ENCODE assay signal across 1 cellular context in the genomic region with DNA sequence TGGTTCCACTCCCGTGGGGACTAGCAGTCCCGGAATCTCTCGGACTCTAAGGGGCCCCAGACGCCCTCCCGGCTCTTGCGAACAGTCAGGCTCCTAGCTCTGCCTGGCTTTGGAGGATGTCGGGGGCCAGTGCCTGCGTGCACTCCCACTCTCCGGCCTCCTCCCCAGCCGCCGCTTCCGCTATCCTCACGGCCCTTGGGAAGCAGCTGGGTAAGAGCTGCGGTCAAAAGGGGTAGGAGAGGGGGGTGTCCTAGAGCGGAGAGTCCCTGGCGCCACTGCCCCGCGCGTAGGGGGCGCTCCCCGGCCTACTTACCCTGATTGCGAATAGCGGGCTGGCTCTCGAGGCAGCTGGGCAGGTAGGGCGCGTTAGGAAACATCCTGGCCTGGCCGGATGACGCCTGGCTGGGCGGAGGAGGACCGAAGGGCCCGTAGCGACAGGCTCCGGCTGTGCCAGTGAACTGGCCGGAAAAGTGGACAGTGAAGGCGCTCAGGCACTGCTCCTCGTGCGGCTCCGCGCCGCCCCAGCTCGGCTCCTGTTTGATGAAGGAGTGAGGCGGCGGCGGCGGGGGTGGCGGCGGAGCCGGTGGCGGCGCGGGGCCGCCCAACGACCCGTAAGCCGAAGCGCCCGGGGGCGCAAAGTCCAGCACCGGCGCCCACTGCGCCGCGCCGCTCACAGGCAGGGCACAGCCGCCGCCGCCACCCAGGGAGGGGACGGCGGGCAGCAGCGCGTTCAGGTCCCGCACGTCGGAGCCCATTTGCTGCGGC.
TF ChIP-seq lines count a peak whose summit lies in the region.

No MANE protein-coding gene starts in this region.

TF ChIP-seq in K562, 482 proteins besides CTCF, POLR2A, EP300 and RAD21 (continued from another document):
- TF ChIP-seq, protein P1, sequence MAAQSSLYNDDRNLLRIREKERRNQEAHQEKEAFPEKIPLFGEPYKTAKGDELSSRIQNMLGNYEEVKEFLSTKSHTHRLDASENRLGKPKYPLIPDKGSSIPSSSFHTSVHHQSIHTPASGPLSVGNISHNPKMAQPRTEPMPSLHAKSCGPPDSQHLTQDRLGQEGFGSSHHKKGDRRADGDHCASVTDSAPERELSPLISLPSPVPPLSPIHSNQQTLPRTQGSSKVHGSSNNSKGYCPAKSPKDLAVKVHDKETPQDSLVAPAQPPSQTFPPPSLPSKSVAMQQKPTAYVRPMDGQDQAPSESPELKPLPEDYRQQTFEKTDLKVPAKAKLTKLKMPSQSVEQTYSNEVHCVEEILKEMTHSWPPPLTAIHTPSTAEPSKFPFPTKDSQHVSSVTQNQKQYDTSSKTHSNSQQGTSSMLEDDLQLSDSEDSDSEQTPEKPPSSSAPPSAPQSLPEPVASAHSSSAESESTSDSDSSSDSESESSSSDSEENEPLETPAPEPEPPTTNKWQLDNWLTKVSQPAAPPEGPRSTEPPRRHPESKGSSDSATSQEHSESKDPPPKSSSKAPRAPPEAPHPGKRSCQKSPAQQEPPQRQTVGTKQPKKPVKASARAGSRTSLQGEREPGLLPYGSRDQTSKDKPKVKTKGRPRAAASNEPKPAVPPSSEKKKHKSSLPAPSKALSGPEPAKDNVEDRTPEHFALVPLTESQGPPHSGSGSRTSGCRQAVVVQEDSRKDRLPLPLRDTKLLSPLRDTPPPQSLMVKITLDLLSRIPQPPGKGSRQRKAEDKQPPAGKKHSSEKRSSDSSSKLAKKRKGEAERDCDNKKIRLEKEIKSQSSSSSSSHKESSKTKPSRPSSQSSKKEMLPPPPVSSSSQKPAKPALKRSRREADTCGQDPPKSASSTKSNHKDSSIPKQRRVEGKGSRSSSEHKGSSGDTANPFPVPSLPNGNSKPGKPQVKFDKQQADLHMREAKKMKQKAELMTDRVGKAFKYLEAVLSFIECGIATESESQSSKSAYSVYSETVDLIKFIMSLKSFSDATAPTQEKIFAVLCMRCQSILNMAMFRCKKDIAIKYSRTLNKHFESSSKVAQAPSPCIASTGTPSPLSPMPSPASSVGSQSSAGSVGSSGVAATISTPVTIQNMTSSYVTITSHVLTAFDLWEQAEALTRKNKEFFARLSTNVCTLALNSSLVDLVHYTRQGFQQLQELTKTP (IDR thresholded peaks at IDR 0.05; ENCODE audit: low read depth in 1 of 2, partially characterized antibody in 2 of 2), result peak in 1 of 2 experiments; percentile 25
- peak; percentile 49; the same call in 1 of the 2 replicates for TF ChIP-seq MTA1 (IDR thresholded peaks at IDR 0.05; ENCODE audit: borderline replicate concordance)
- TF ChIP-seq HEY1 (CRISPR knock-in tag; IDR thresholded peaks at IDR 0.05; ENCODE audit: borderline replicate concordance), result no peak
- TF ChIP-seq NONO (IDR thresholded peaks at IDR 0.05; ENCODE audit: low read depth in 2 of 2, low read length in 1 of 2), result peak in 1 of 2 experiments; percentile 70; a peak in 3 of 4 replicates
- peak in 2 of 3 experiments; percentile 11 to 67 for TF ChIP-seq YY1 (IDR thresholded peaks at IDR 0.05; ENCODE audit: borderline replicate concordance in 1 of 3, control insufficient read depth in 1 of 3, extremely low read depth in 1 of 3, insufficient read depth in 3 of 3, insufficient read length in 1 of 3, insufficient replicate concordance in 2 of 3, low read depth in 1 of 3, low read length in 2 of 3)
- TF ChIP-seq ETV1 (tag; conservative IDR thresholded peaks at IDR 0.05; ENCODE audit: low read depth), result peak; percentile 91
- peak; percentile 67 for TF ChIP-seq JUN (IDR thresholded peaks at IDR 0.05; ENCODE audit: borderline replicate concordance, low read depth, low read length)
- TF ChIP-seq JUN (CRISPR knock-in tag; IDR thresholded peaks at IDR 0.05; ENCODE audit: borderline replicate concordance), result no peak
- no peak for TF ChIP-seq RBM25 (IDR thresholded peaks at IDR 0.05; ENCODE audit: low read depth, low read length, severe bottlenecking)
- TF ChIP-seq, protein P2, sequence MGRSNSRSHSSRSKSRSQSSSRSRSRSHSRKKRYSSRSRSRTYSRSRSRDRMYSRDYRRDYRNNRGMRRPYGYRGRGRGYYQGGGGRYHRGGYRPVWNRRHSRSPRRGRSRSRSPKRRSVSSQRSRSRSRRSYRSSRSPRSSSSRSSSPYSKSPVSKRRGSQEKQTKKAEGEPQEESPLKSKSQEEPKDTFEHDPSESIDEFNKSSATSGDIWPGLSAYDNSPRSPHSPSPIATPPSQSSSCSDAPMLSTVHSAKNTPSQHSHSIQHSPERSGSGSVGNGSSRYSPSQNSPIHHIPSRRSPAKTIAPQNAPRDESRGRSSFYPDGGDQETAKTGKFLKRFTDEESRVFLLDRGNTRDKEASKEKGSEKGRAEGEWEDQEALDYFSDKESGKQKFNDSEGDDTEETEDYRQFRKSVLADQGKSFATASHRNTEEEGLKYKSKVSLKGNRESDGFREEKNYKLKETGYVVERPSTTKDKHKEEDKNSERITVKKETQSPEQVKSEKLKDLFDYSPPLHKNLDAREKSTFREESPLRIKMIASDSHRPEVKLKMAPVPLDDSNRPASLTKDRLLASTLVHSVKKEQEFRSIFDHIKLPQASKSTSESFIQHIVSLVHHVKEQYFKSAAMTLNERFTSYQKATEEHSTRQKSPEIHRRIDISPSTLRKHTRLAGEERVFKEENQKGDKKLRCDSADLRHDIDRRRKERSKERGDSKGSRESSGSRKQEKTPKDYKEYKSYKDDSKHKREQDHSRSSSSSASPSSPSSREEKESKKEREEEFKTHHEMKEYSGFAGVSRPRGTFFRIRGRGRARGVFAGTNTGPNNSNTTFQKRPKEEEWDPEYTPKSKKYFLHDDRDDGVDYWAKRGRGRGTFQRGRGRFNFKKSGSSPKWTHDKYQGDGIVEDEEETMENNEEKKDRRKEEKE (IDR thresholded peaks at IDR 0.05; ENCODE audit: borderline replicate concordance in 1 of 2, control insufficient read depth in 1 of 2, low read depth in 2 of 2, low read length in 1 of 2), result 0 out of 4 replicates have a peak, but pooled peaks of 1 of the 2 experiments have one; percentile 19
- no peak for TF ChIP-seq PYGO2 (tag; IDR thresholded peaks at IDR 0.05)
